ENCODE assay signal across 1 cellular context in genomic region chr17:73311781-73312641, GRCh38.
TF ChIP-seq lines count a peak whose summit lies in the region.

Gene CDC42EP4 (minus strand): TSS chr17:73312001. CDS start chr17:73286500, 25,501 bp downstream.

TF ChIP-seq in GM23338, 12 proteins besides CTCF, POLR2A, EP300 and RAD21 (continued from another document):
- TF ChIP-seq ZNF462 (CRISPR knock-in tag; IDR thresholded peaks at IDR 0.05) (no peak), ZNF114 (CRISPR knock-in tag; IDR thresholded peaks at IDR 0.05) (no peak), ZNF331 (CRISPR knock-in tag; IDR thresholded peaks at IDR 0.05; ENCODE audit: low read depth) (no peak), CREB1 (CRISPR knock-in tag; IDR thresholded peaks at IDR 0.05; ENCODE audit: low read depth) (peak; percentile 85), NANOG (IDR thresholded peaks at IDR 0.05; ENCODE audit: borderline replicate concordance) (no peak), POLR2AphosphoS5 (IDR thresholded peaks at IDR 0.05; ENCODE audit: low read depth) (peak; percentile 43; the same call in 1 of the 2 replicates)
